Comparison of ENCODE assay signal across 1 cellular context in the genomic region with DNA sequence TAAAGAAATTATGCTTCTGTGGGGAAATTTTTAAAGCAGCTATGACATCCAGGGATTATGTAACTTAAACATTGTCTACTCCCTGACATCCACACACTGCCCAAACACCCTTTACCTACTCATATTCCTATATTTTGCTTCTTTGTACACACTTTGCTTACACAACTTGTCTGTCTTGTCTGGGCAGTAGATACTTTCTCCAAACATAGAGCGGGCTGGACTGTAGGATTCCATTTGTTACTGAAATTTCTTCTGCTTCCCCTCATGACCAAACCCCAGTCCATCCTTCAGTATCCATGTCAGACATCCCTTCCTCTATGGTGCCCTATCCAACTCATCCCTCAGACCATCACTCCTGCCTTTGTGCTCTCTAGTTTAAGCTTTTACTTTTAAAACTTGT.
TF ChIP-seq lines count a peak whose summit lies in the region.

No MANE protein-coding gene starts in this region.

TF ChIP-seq in HepG2, 621 proteins besides CTCF, POLR2A, EP300 and RAD21 (continues in another document):
- no peak for TF ChIP-seq ZNF496 (CRISPR knock-in tag; IDR thresholded peaks at IDR 0.05; ENCODE audit: insufficient replicate concordance)
- TF ChIP-seq, protein P1, sequence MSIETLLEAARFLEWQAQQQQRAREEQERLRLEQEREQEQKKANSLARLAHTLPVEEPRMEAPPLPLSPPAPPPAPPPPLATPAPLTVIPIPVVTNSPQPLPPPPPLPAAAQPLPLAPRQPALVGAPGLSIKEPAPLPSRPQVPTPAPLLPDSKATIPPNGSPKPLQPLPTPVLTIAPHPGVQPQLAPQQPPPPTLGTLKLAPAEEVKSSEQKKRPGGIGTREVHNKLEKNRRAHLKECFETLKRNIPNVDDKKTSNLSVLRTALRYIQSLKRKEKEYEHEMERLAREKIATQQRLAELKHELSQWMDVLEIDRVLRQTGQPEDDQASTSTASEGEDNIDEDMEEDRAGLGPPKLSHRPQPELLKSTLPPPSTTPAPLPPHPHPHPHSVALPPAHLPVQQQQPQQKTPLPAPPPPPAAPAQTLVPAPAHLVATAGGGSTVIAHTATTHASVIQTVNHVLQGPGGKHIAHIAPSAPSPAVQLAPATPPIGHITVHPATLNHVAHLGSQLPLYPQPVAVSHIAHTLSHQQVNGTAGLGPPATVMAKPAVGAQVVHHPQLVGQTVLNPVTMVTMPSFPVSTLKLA (IDR thresholded peaks at IDR 0.05) = no peak
- no peak for TF ChIP-seq CBFB (CRISPR knock-in tag; IDR thresholded peaks at IDR 0.05)
- no peak for TF ChIP-seq ZNF784 (CRISPR knock-in tag; IDR thresholded peaks at IDR 0.05; ENCODE audit: borderline replicate concordance)
- peak; percentile 6; the same call in 1 of the 2 replicates for TF ChIP-seq SOX5 (CRISPR knock-in tag; IDR thresholded peaks at IDR 0.05; ENCODE audit: borderline replicate concordance)
- TF ChIP-seq, protein P2, sequence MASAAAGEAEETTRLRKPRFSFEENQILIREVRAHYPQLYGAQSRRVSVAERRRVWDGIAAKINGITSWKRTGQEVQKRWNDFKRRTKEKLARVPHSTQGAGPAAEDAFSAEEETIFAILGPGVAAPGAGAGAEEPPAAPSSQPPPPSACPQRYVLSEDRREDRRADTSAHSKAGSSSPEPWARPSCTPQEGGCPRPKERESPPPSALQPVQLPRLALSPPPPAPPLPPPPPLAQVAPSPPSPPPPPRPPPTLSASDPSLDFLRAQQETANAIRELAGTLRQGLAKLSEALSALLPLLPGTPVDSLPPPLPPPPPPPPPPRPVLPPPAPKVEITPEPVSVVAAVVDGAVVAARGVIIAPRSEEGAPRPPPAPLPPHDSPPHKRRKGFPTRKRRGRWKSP (CRISPR knock-in tag; IDR thresholded peaks at IDR 0.05) = no peak
- no peak for TF ChIP-seq ZNF83 (CRISPR knock-in tag; IDR thresholded peaks at IDR 0.05; ENCODE audit: borderline replicate concordance)
- no peak; the same call in 1 of the 2 replicates for TF ChIP-seq SALL1 (CRISPR knock-in tag; IDR thresholded peaks at IDR 0.05)
- TF ChIP-seq SIX1 (CRISPR knock-in tag; IDR thresholded peaks at IDR 0.05; ENCODE audit: borderline replicate concordance) = 0 out of 2 replicates have a peak, but pooled peaks have one; percentile 11
- 0 out of 2 replicates have a peak, but pooled peaks have one; percentile 29 for TF ChIP-seq NCOR1 (IDR thresholded peaks at IDR 0.05; ENCODE audit: borderline replicate concordance, low read length)
- TF ChIP-seq HOXA5 (CRISPR knock-in tag; IDR thresholded peaks at IDR 0.05) = 0 out of 2 replicates have a peak, but pooled peaks have one; percentile 11
- TF ChIP-seq ZNF788 (CRISPR knock-in tag; IDR thresholded peaks at IDR 0.05; ENCODE audit: borderline replicate concordance) = no peak
- TF ChIP-seq ISL2 (CRISPR knock-in tag; IDR thresholded peaks at IDR 0.05) = peak; percentile 9; the same call in 1 of the 2 replicates
- no peak for TF ChIP-seq KDM5A (IDR thresholded peaks at IDR 0.05; ENCODE audit: borderline replicate concordance, low read length)
- no peak for TF ChIP-seq TOPORS (CRISPR knock-in tag; IDR thresholded peaks at IDR 0.05)
- no peak for TF ChIP-seq ZIK1 (CRISPR knock-in tag; IDR thresholded peaks at IDR 0.05; ENCODE audit: borderline replicate concordance, low read depth)
- no peak for TF ChIP-seq ZNF549 (CRISPR knock-in tag; IDR thresholded peaks at IDR 0.05)
- TF ChIP-seq ZNF766 (CRISPR knock-in tag; IDR thresholded peaks at IDR 0.05; ENCODE audit: borderline replicate concordance) = no peak
- TF ChIP-seq ZNF253 (CRISPR knock-in tag; IDR thresholded peaks at IDR 0.05; ENCODE audit: borderline replicate concordance) = no peak
- no peak for TF ChIP-seq RXRA (CRISPR knock-in tag; IDR thresholded peaks at IDR 0.05)
- TF ChIP-seq KLF15 (CRISPR knock-in tag; IDR thresholded peaks at IDR 0.05; ENCODE audit: borderline replicate concordance) = no peak
- TF ChIP-seq, protein P3, sequence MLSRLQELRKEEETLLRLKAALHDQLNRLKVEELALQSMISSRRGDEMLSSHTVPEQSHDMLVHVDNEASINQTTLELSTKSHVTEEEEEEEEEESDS (CRISPR knock-in tag; IDR thresholded peaks at IDR 0.05; ENCODE audit: borderline replicate concordance) = no peak
- TF ChIP-seq, protein P4, sequence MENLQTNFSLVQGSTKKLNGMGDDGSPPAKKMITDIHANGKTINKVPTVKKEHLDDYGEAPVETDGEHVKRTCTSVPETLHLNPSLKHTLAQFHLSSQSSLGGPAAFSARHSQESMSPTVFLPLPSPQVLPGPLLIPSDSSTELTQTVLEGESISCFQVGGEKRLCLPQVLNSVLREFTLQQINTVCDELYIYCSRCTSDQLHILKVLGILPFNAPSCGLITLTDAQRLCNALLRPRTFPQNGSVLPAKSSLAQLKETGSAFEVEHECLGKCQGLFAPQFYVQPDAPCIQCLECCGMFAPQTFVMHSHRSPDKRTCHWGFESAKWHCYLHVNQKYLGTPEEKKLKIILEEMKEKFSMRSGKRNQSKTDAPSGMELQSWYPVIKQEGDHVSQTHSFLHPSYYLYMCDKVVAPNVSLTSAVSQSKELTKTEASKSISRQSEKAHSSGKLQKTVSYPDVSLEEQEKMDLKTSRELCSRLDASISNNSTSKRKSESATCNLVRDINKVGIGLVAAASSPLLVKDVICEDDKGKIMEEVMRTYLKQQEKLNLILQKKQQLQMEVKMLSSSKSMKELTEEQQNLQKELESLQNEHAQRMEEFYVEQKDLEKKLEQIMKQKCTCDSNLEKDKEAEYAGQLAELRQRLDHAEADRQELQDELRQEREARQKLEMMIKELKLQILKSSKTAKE (CRISPR knock-in tag; IDR thresholded peaks at IDR 0.05; ENCODE audit: borderline replicate concordance) = peak; percentile 10; the same call in 1 of the 2 replicates
- no peak for TF ChIP-seq CEBPB (IDR thresholded peaks at IDR 0.05; ENCODE audit: borderline replicate concordance, low read depth, low read length)
- no peak for TF ChIP-seq CREB3 (CRISPR knock-in tag; IDR thresholded peaks at IDR 0.05)
- no peak for TF ChIP-seq HMG20B (CRISPR knock-in tag; conservative IDR thresholded peaks at IDR 0.05)
- no peak for TF ChIP-seq BRD4 (CRISPR knock-in tag; IDR thresholded peaks at IDR 0.05)
- no peak for TF ChIP-seq MZF1 (CRISPR knock-in tag; IDR thresholded peaks at IDR 0.05; ENCODE audit: borderline replicate concordance)
- no peak for TF ChIP-seq ZNF263 (CRISPR knock-in tag; IDR thresholded peaks at IDR 0.05)
- no peak for TF ChIP-seq ZNF691 (CRISPR knock-in tag; IDR thresholded peaks at IDR 0.05; ENCODE audit: borderline replicate concordance, low read depth)
- no peak for TF ChIP-seq NFE2L2 (IDR thresholded peaks at IDR 0.05; ENCODE audit: low read length)
- no peak for TF ChIP-seq ZEB1 (IDR thresholded peaks at IDR 0.05; ENCODE audit: insufficient replicate concordance, low read depth)
- no peak for TF ChIP-seq FOXC1 (CRISPR knock-in tag; IDR thresholded peaks at IDR 0.05; ENCODE audit: borderline replicate concordance)
- no peak for TF ChIP-seq ZNF850 (CRISPR knock-in tag; conservative IDR thresholded peaks at IDR 0.05)
- TF ChIP-seq NFE2 (CRISPR knock-in tag; IDR thresholded peaks at IDR 0.05) = no peak
- TF ChIP-seq ZNF451 (CRISPR knock-in tag; IDR thresholded peaks at IDR 0.05) = no peak
- TF ChIP-seq PPARG (CRISPR knock-in tag; conservative IDR thresholded peaks at IDR 0.05) = 0 out of 2 replicates have a peak, but pooled peaks have one; percentile 9
- TF ChIP-seq MEIS1 (CRISPR knock-in tag; IDR thresholded peaks at IDR 0.05; ENCODE audit: borderline replicate concordance) = 0 out of 2 replicates have a peak, but pooled peaks have one; percentile 45
- no peak for TF ChIP-seq MLXIP (CRISPR knock-in tag; IDR thresholded peaks at IDR 0.05; ENCODE audit: borderline replicate concordance)
- TF ChIP-seq RARA (CRISPR knock-in tag; IDR thresholded peaks at IDR 0.05) = peak; percentile 5; the same call in 1 of the 2 replicates
- TF ChIP-seq ZNF224 (CRISPR knock-in tag; IDR thresholded peaks at IDR 0.05) = no peak
- TF ChIP-seq, protein P5, sequence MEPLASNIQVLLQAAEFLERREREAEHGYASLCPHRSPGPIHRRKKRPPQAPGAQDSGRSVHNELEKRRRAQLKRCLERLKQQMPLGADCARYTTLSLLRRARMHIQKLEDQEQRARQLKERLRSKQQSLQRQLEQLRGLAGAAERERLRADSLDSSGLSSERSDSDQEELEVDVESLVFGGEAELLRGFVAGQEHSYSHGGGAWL (CRISPR knock-in tag; IDR thresholded peaks at IDR 0.05) = no peak
- peak; percentile 8; the same call in 1 of the 2 replicates for TF ChIP-seq ETV5 (CRISPR knock-in tag; IDR thresholded peaks at IDR 0.05; ENCODE audit: borderline replicate concordance)
- no peak for TF ChIP-seq ZNF136 (CRISPR knock-in tag; IDR thresholded peaks at IDR 0.05; ENCODE audit: low read depth)
- TF ChIP-seq SIN3A (IDR thresholded peaks at IDR 0.05; ENCODE audit: borderline replicate concordance, low read depth, low read length) = no peak
- TF ChIP-seq ARID5B (CRISPR knock-in tag; IDR thresholded peaks at IDR 0.05) = peak; percentile 54
- TF ChIP-seq ZMYM3 (CRISPR knock-in tag; IDR thresholded peaks at IDR 0.05) = no peak
- no peak for TF ChIP-seq ZNF678 (CRISPR knock-in tag; IDR thresholded peaks at IDR 0.05)
- TF ChIP-seq SOX6 (IDR thresholded peaks at IDR 0.05) = no peak
- TF ChIP-seq SOX6 (CRISPR knock-in tag; IDR thresholded peaks at IDR 0.05) = peak; percentile 38
- no peak for TF ChIP-seq NCOA1 (CRISPR knock-in tag; IDR thresholded peaks at IDR 0.05)
- no peak for TF ChIP-seq FOXO1 (CRISPR knock-in tag; IDR thresholded peaks at IDR 0.05)
- no peak for TF ChIP-seq ZNF34 (CRISPR knock-in tag; IDR thresholded peaks at IDR 0.05; ENCODE audit: borderline replicate concordance)
- 0 out of 2 replicates have a peak, but pooled peaks have one; percentile 18 for TF ChIP-seq RCOR2 (CRISPR knock-in tag; IDR thresholded peaks at IDR 0.05)
- no peak for TF ChIP-seq NR1H2 (CRISPR knock-in tag; IDR thresholded peaks at IDR 0.05; ENCODE audit: borderline replicate concordance, low read depth)
- TF ChIP-seq LCORL (IDR thresholded peaks at IDR 0.05) = no peak
- TF ChIP-seq LCORL (CRISPR knock-in tag; IDR thresholded peaks at IDR 0.05) = peak; percentile 49; the same call in 1 of the 2 replicates
- TF ChIP-seq SMARCC2 (IDR thresholded peaks at IDR 0.05) = no peak
